11 cellular contexts compared by ENCODE assay signal in the genomic region with DNA sequence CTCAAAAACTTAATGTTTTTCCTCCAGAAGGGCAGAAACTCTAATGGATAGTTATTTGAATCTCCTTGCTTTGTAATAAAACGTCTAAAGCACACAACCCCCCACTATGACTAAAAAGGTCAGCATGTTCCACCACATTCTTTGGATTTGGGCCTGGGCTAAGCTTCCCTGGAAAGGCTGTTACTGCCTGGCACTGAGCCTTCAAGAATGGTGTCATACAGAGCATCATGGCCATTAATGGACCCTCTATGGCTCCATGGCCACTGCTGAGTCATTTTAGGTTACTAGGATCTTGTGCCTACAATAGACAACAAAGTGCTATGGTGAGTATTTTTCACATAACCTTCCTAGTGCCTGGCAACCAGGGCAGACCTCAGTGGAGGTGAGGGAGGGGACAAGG.
A peak's percentile ranks its signal among the peaks of the same experiment; 100 is the strongest.
DNase-seq lines count a peak whose midpoint lies in the region; ATAC-seq and TF ChIP-seq lines count a peak whose summit lies in the region.
"Had no signal": no experiment of that assay in that cellular context is flagged by ENCODE, and none has a peak within 500 bp of the region (broad histone marks: within the 10 kb centered on the region; RNA-seq: fewer than 3 reads in every experiment).

No MANE protein-coding gene starts in this region.

- H3K9me3 ChIP-seq in hepatocyte (ENCODE audit: low read depth) (no peaks in the 10 kb centered on the region), skeletal muscle tissue (ENCODE audit: control insufficient read depth in 3 of 3, low read length in 3 of 3) (no peaks in the 10 kb centered on the region)
- H3K9me3 ChIP-seq in CD4-positive, alpha-beta T cell (ENCODE audit: control insufficient read depth, low read length): no peaks in the 10 kb centered on the region

- H3K9me2 ChIP-seq in hepatocyte (replicated peaks; ENCODE audit: insufficient read depth): no peaks in the 10 kb centered on the region

- H2AFZ ChIP-seq in hepatocyte: no peak overlapping the region

- H3K4me1 ChIP-seq in hepatocyte (ENCODE audit: insufficient read depth) (no peaks in the 10 kb centered on the region), skeletal muscle tissue (ENCODE audit: control insufficient read depth in 3 of 3, insufficient read depth in 3 of 3, low read length in 3 of 3) (peaks cover 0 to 6% (median 5%) of the 10 kb centered on the region in 3 donors)
- H3K4me1 ChIP-seq: spleen had no signal

- 25% methylated on average over 1 of the region's 1 CpG for WGBS in hepatocyte (ENCODE audit: low lambda C conversion rate, missing lambda C conversion rate)

- no peaks in the 10 kb centered on the region for H3K36me3 ChIP-seq in hepatocyte (replicated peaks; ENCODE audit: insufficient read depth, low read depth)
- no peaks in the 10 kb centered on the region for H3K36me3 ChIP-seq in skeletal muscle tissue (ENCODE audit: control insufficient read depth in 3 of 3, insufficient read depth in 3 of 3, low read length in 3 of 3)
- H3K36me3 ChIP-seq: spleen had no signal

- H3K9me3 Mint-ChIP-seq in CD4-positive, alpha-beta T cell: peaks cover 2% of the 10 kb centered on the region

- POLR2A ChIA-PET in CD4-positive, alpha-beta T cell (lab: Charles Lee): no interaction called here

- CTCF ChIA-PET in CD4-positive, alpha-beta T cell (lab: Charles Lee): no interaction called here

- no peak overlapping the region for H3K4me2 ChIP-seq in hepatocyte

- H3K79me2 ChIP-seq in hepatocyte: no peaks in the 10 kb centered on the region

- in situ Hi-C loops in astrocyte of the cerebellum (cut with HindIII; ENCODE audit: low sequenced_read_pairs): no loop called here

- no peaks in the 10 kb centered on the region for H4K20me1 ChIP-seq in hepatocyte (ENCODE audit: insufficient read depth, poor library complexity, severe bottlenecking)

- ATAC-seq in GM18909 (IDR thresholded peaks at IDR 0.05; ENCODE audit: poor library complexity, unreplicated experiment): no peak
- ATAC-seq in CD4-positive, alpha-beta T cell (ENCODE audit: poor library complexity): no peak

- no peaks in the 10 kb centered on the region for H3K27me3 Mint-ChIP-seq in CD4-positive, alpha-beta T cell

- DNase-seq in GM04504 (ENCODE audit: low read depth) (peak; percentile 99), astrocyte of the cerebellum (ENCODE audit: low read depth) (peak; percentile 99), hepatocyte (ENCODE audit: low spot score) (peak; percentile 43), DMS79 treated with DMSO at 0.1 percent for 48 hours (lab: John Stamatoyannopoulos, UW) (no peak)
- DNase-seq in CD4-positive, alpha-beta T cell: no peak
- no peak for DNase-seq in activated naive CD4-positive, alpha-beta T cell (lab: John Stamatoyannopoulos, UW)
- DNase-seq: amniotic stem cell, NCI-H1105, spleen had no signal

- H3K27ac ChIP-seq in hepatocyte (peak overlapping the region; percentile 71), skeletal muscle tissue (ENCODE audit: low read depth, low read length) (peak overlapping the region; percentile 36)
- H3K27ac ChIP-seq in CD4-positive, alpha-beta T cell (ENCODE audit: low read depth, low read length): no peak overlapping the region
- H3K27ac ChIP-seq: spleen had no signal

- no peak overlapping the region for H3K4me3 Mint-ChIP-seq in CD4-positive, alpha-beta T cell

- H3K36me3 Mint-ChIP-seq in CD4-positive, alpha-beta T cell (ENCODE audit: low read depth): no peaks in the 10 kb centered on the region

- no peak overlapping the region for H3K4me3 ChIP-seq in astrocyte of the cerebellum (ENCODE audit: low read depth, low read length)
- no peak overlapping the region for H3K4me3 ChIP-seq in hepatocyte
- no peak overlapping the region for H3K4me3 ChIP-seq in skeletal muscle tissue (ENCODE audit: low read length in 3 of 3)
- H3K4me3 ChIP-seq: spleen had no signal

- intact Hi-C loops in CD4-positive, alpha-beta T cell (cut with DNase I, micrococcal nuclease): no loop called here

- H3K9ac ChIP-seq in skeletal muscle tissue (ENCODE audit: low read depth in 1 of 3, low read length in 3 of 3): no peak overlapping the region

- TF ChIP-seq CTCF in astrocyte of the cerebellum (IDR thresholded peaks at IDR 0.05; ENCODE audit: low read depth, low read length, missing control alignments): no peak
- TF ChIP-seq CTCF in hepatocyte (IDR thresholded peaks at IDR 0.05; ENCODE audit: poor library complexity): no peak
- no peak for TF ChIP-seq CTCF in CD4-positive, alpha-beta T cell (IDR thresholded peaks at IDR 0.05)

- H3K4me1 Mint-ChIP-seq in CD4-positive, alpha-beta T cell (ENCODE audit: low read depth): no peaks in the 10 kb centered on the region

- no peak overlapping the region for H3K27ac Mint-ChIP-seq in CD4-positive, alpha-beta T cell

- no peaks in the 10 kb centered on the region for H3K27me3 ChIP-seq in hepatocyte
- no peaks in the 10 kb centered on the region for H3K27me3 ChIP-seq in skeletal muscle tissue (ENCODE audit: control insufficient read depth in 3 of 3, insufficient read depth in 3 of 3, low read length in 3 of 3)
- no peaks in the 10 kb centered on the region for H3K27me3 ChIP-seq in CD4-positive, alpha-beta T cell (ENCODE audit: control insufficient read depth, insufficient read depth, low read length)
- H3K27me3 ChIP-seq: spleen had no signal

Comparison
In these comparisons a context has a peak if more than half of its experiments do, and no peak if none do; other contexts are left out.
1. DNase-seq: peak in GM04504 (single experiment), astrocyte of the cerebellum (single experiment) and hepatocyte (single experiment); none in CD4-positive, alpha-beta T cell (0 of 10), DMS79 treated with DMSO at 0.1 percent for 48 hours (single experiment) and activated naive CD4-positive, alpha-beta T cell (0 of 4).